1 cellular context compared by ENCODE assay signal in genomic region chr17:81165246-81166032, GRCh38.
TF ChIP-seq lines count a peak whose summit lies in the region.

Gene PVALEF (plus strand): TSS chr17:81165507. CDS start chr17:81181227, 15,720 bp downstream.

TF ChIP-seq in A549, 52 proteins besides CTCF, POLR2A, EP300 and RAD21 (continued from another document):
- TF ChIP-seq ELK1 (IDR thresholded peaks at IDR 0.05; ENCODE audit: low read depth, low read length) (no peak), JUNB (IDR thresholded peaks at IDR 0.05) (no peak), SMC3 (IDR thresholded peaks at IDR 0.05) (no peak), HOXB5 (CRISPR knock-in tag; IDR thresholded peaks at IDR 0.05) (no peak), HEYL (CRISPR knock-in tag; IDR thresholded peaks at IDR 0.05) (no peak), EHF (CRISPR knock-in tag; IDR thresholded peaks at IDR 0.05) (no peak), RARB (CRISPR knock-in tag; IDR thresholded peaks at IDR 0.05) (no peak), MAZ (IDR thresholded peaks at IDR 0.05; ENCODE audit: borderline replicate concordance, low read depth, low read length) (no peak), CBX8 (IDR thresholded peaks at IDR 0.05) (no peak)
